1 cellular context compared by ENCODE assay signal in genomic region chr22:42887523-42888507, GRCh38.
TF ChIP-seq lines count a peak whose summit lies in the region.

No MANE protein-coding gene starts in this region.

TF ChIP-seq in H1, 55 proteins besides CTCF, POLR2A, EP300 and RAD21:
- TF ChIP-seq GABPA (IDR thresholded peaks at IDR 0.05; ENCODE audit: borderline replicate concordance, insufficient read depth, low read length), result no peak
- no peak for TF ChIP-seq RXRA (IDR thresholded peaks at IDR 0.05; ENCODE audit: insufficient read depth, low read depth, low read length)
- no peak for TF ChIP-seq HDAC6 (IDR thresholded peaks at IDR 0.05; ENCODE audit: low read depth, low read length)
- no peak for TF ChIP-seq CREB1 (IDR thresholded peaks at IDR 0.05)
- TF ChIP-seq MAX (IDR thresholded peaks at IDR 0.05), result no peak
- TF ChIP-seq HDAC2 (IDR thresholded peaks at IDR 0.05; ENCODE audit: borderline replicate concordance in 1 of 2, low read depth in 2 of 2, low read length in 2 of 2), result no peak
- no peak for TF ChIP-seq CHD7 (IDR thresholded peaks at IDR 0.05; ENCODE audit: insufficient replicate concordance, low read length)
- no peak for TF ChIP-seq SRF (IDR thresholded peaks at IDR 0.05; ENCODE audit: low read depth, low read length)
TF ChIP-seq in H1: peak in this region for 0.
